1 cellular context compared by ENCODE assay signal in the genomic region with DNA sequence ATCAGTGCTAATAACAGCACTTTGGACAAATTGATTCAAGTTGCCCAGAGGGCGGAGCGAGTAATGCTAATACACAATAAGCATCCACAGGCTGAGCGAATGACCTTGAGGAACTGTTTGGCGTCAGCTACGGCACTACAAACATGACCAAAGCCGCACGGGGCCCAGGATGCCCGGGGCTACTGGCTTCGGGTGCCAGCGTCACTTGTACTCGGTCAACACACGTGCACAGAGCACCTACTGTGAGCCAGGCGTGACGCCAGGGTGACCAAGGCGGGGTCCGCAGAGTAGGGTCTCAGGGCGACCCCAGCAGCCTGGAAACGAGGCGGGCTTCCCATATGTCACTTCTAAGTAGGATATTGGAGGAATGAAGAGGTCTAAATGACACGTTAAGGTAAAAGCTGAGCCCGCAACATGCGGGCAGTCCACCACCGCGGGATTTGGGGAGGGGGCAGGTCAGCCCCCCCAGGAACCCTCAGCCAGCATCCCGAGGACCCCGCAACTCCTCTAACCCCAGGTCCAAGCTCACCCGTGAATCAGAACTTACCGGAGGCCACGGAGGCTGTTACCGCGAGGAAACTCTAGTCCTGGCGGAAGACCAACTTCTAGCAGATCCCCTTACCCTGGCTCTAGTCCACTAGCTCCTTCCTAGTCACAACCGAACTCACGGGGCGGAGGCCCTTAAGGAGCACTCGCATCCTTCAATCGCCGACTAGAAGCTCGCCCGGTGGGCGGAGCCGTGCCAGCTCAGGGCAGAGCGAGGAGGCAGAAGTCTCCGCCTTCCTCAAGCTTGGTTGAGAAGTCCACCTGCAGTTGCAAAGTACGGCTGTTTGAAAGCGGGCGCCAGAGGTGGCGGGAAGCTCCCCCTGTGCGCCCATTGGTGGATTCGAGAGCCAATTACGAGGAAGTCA.
TF ChIP-seq lines count a peak whose summit lies in the region.

A gene with protein sequence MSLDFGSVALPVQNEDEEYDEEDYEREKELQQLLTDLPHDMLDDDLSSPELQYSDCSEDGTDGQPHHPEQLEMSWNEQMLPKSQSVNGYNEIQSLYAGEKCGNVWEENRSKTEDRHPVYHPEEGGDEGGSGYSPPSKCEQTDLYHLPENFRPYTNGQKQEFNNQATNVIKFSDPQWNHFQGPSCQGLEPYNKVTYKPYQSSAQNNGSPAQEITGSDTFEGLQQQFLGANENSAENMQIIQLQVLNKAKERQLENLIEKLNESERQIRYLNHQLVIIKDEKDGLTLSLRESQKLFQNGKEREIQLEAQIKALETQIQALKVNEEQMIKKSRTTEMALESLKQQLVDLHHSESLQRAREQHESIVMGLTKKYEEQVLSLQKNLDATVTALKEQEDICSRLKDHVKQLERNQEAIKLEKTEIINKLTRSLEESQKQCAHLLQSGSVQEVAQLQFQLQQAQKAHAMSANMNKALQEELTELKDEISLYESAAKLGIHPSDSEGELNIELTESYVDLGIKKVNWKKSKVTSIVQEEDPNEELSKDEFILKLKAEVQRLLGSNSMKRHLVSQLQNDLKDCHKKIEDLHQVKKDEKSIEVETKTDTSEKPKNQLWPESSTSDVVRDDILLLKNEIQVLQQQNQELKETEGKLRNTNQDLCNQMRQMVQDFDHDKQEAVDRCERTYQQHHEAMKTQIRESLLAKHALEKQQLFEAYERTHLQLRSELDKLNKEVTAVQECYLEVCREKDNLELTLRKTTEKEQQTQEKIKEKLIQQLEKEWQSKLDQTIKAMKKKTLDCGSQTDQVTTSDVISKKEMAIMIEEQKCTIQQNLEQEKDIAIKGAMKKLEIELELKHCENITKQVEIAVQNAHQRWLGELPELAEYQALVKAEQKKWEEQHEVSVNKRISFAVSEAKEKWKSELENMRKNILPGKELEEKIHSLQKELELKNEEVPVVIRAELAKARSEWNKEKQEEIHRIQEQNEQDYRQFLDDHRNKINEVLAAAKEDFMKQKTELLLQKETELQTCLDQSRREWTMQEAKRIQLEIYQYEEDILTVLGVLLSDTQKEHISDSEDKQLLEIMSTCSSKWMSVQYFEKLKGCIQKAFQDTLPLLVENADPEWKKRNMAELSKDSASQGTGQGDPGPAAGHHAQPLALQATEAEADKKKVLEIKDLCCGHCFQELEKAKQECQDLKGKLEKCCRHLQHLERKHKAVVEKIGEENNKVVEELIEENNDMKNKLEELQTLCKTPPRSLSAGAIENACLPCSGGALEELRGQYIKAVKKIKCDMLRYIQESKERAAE (N-terminal part only) (minus strand): TSS at position 656 of the 911 bp plus-strand sequence. CDS start 5,420 bp downstream, outside the sequence.

TF ChIP-seq in HEK293, 187 proteins besides CTCF, POLR2A, EP300 and RAD21 (continued from another document and continues in another):
- TF ChIP-seq ZNF175 (tag by site-specific recombination; IDR thresholded peaks at IDR 0.05) (no peak), ZNF184 (tag by site-specific recombination; IDR thresholded peaks at IDR 0.05) (no peak), ZNF843 (tag by site-specific recombination; IDR thresholded peaks at IDR 0.05) (no peak), ZNF785 (tag by site-specific recombination; IDR thresholded peaks at IDR 0.05) (no peak), ZNF404 (tag by site-specific recombination; IDR thresholded peaks at IDR 0.05) (no peak), SALL2 (tag by site-specific recombination; IDR thresholded peaks at IDR 0.05; ENCODE audit: borderline replicate concordance) (no peak), ZNF426 (tag by site-specific recombination; IDR thresholded peaks at IDR 0.05) (no peak), GLI2 (tag by site-specific recombination; IDR thresholded peaks at IDR 0.05; ENCODE audit: borderline replicate concordance, low read depth) (no peak), ZNF2 (tag by site-specific recombination; IDR thresholded peaks at IDR 0.05) (no peak), ZSCAN30 (tag by site-specific recombination; IDR thresholded peaks at IDR 0.05) (0 out of 2 replicates have a peak, but pooled peaks have one; percentile 23), ZNF555 (tag by site-specific recombination; conservative IDR thresholded peaks at IDR 0.05) (no peak), ZNF561 (tag by site-specific recombination; IDR thresholded peaks at IDR 0.05; ENCODE audit: borderline replicate concordance) (no peak), ZNF394 (tag by site-specific recombination; IDR thresholded peaks at IDR 0.05; ENCODE audit: borderline replicate concordance) (0 out of 2 replicates have a peak, but pooled peaks have one; percentile 14), FEZF1 (tag by site-specific recombination; IDR thresholded peaks at IDR 0.05) (no peak), ZBTB20 (tag by site-specific recombination; IDR thresholded peaks at IDR 0.05) (peak; percentile 44; the same call in 1 of the 2 replicates), IKZF3 (tag by site-specific recombination; IDR thresholded peaks at IDR 0.05) (no peak), ZNF521 (tag by site-specific recombination; IDR thresholded peaks at IDR 0.05) (no peak), MEIS1 (CRISPR knock-in tag; IDR thresholded peaks at IDR 0.05; ENCODE audit: borderline replicate concordance) (no peak), ZNF311 (tag by site-specific recombination; IDR thresholded peaks at IDR 0.05; ENCODE audit: borderline replicate concordance) (no peak), EGR2 (tag by site-specific recombination; IDR thresholded peaks at IDR 0.05; ENCODE audit: low read depth) (no peak), ZNF626 (tag by site-specific recombination; IDR thresholded peaks at IDR 0.05) (no peak), ZNF214 (tag by site-specific recombination; IDR thresholded peaks at IDR 0.05; ENCODE audit: borderline replicate concordance) (no peak)
- TF ChIP-seq, protein P1, sequence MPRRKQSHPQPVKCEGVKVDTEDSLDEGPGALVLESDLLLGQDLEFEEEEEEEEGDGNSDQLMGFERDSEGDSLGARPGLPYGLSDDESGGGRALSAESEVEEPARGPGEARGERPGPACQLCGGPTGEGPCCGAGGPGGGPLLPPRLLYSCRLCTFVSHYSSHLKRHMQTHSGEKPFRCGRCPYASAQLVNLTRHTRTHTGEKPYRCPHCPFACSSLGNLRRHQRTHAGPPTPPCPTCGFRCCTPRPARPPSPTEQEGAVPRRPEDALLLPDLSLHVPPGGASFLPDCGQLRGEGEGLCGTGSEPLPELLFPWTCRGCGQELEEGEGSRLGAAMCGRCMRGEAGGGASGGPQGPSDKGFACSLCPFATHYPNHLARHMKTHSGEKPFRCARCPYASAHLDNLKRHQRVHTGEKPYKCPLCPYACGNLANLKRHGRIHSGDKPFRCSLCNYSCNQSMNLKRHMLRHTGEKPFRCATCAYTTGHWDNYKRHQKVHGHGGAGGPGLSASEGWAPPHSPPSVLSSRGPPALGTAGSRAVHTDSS (tag by site-specific recombination; IDR thresholded peaks at IDR 0.05), result no peak
- TF ChIP-seq, protein P2, sequence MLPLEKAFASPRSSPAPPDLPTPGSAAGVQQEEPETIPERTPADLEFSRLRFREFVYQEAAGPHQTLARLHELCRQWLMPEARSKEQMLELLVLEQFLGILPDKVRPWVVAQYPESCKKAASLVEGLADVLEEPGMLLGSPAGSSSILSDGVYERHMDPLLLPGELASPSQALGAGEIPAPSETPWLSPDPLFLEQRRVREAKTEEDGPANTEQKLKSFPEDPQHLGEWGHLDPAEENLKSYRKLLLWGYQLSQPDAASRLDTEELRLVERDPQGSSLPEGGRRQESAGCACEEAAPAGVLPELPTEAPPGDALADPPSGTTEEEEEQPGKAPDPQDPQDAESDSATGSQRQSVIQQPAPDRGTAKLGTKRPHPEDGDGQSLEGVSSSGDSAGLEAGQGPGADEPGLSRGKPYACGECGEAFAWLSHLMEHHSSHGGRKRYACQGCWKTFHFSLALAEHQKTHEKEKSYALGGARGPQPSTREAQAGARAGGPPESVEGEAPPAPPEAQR (tag by site-specific recombination; IDR thresholded peaks at IDR 0.05), result no peak
- TF ChIP-seq, protein P3, sequence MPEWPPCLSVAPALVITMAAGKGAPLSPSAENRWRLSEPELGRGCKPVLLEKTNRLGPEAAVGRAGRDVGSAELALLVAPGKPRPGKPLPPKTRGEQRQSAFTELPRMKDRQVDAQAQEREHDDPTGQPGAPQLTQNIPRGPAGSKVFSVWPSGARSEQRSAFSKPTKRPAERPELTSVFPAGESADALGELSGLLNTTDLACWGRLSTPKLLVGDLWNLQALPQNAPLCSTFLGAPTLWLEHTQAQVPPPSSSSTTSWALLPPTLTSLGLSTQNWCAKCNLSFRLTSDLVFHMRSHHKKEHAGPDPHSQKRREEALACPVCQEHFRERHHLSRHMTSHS (tag by site-specific recombination; IDR thresholded peaks at IDR 0.05), result no peak
- TF ChIP-seq, protein P4, sequence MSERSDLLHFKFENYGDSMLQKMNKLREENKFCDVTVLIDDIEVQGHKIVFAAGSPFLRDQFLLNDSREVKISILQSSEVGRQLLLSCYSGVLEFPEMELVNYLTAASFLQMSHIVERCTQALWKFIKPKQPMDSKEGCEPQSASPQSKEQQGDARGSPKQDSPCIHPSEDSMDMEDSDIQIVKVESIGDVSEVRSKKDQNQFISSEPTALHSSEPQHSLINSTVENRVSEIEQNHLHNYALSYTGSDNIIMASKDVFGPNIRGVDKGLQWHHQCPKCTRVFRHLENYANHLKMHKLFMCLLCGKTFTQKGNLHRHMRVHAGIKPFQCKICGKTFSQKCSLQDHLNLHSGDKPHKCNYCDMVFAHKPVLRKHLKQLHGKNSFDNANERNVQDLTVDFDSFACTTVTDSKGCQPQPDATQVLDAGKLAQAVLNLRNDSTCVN (tag by site-specific recombination; optimal IDR thresholded peaks at IDR 0.05), result peak; percentile 22
- TF ChIP-seq, protein P5, sequence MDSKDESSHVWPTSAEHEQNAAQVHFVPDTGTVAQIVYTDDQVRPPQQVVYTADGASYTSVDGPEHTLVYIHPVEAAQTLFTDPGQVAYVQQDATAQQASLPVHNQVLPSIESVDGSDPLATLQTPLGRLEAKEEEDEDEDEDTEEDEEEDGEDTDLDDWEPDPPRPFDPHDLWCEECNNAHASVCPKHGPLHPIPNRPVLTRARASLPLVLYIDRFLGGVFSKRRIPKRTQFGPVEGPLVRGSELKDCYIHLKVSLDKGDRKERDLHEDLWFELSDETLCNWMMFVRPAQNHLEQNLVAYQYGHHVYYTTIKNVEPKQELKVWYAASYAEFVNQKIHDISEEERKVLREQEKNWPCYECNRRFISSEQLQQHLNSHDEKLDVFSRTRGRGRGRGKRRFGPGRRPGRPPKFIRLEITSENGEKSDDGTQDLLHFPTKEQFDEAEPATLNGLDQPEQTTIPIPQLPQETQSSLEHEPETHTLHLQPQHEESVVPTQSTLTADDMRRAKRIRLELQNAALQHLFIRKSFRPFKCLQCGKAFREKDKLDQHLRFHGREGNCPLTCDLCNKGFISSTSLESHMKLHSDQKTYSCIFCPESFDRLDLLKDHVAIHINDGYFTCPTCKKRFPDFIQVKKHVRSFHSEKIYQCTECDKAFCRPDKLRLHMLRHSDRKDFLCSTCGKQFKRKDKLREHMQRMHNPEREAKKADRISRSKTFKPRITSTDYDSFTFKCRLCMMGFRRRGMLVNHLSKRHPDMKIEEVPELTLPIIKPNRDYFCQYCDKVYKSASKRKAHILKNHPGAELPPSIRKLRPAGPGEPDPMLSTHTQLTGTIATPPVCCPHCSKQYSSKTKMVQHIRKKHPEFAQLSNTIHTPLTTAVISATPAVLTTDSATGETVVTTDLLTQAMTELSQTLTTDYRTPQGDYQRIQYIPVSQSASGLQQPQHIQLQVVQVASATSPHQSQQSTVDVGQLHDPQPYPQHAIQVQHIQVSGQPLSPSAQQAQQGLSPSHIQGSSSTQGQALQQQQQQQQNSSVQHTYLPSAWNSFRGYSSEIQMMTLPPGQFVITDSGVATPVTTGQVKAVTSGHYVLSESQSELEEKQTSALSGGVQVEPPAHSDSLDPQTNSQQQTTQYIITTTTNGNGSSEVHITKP (tag by site-specific recombination; IDR thresholded peaks at IDR 0.05), result peak; percentile 97
- TF ChIP-seq, protein P6, sequence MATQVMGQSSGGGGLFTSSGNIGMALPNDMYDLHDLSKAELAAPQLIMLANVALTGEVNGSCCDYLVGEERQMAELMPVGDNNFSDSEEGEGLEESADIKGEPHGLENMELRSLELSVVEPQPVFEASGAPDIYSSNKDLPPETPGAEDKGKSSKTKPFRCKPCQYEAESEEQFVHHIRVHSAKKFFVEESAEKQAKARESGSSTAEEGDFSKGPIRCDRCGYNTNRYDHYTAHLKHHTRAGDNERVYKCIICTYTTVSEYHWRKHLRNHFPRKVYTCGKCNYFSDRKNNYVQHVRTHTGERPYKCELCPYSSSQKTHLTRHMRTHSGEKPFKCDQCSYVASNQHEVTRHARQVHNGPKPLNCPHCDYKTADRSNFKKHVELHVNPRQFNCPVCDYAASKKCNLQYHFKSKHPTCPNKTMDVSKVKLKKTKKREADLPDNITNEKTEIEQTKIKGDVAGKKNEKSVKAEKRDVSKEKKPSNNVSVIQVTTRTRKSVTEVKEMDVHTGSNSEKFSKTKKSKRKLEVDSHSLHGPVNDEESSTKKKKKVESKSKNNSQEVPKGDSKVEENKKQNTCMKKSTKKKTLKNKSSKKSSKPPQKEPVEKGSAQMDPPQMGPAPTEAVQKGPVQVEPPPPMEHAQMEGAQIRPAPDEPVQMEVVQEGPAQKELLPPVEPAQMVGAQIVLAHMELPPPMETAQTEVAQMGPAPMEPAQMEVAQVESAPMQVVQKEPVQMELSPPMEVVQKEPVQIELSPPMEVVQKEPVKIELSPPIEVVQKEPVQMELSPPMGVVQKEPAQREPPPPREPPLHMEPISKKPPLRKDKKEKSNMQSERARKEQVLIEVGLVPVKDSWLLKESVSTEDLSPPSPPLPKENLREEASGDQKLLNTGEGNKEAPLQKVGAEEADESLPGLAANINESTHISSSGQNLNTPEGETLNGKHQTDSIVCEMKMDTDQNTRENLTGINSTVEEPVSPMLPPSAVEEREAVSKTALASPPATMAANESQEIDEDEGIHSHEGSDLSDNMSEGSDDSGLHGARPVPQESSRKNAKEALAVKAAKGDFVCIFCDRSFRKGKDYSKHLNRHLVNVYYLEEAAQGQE (tag by site-specific recombination; IDR thresholded peaks at IDR 0.05), result no peak
- TF ChIP-seq, protein P7, sequence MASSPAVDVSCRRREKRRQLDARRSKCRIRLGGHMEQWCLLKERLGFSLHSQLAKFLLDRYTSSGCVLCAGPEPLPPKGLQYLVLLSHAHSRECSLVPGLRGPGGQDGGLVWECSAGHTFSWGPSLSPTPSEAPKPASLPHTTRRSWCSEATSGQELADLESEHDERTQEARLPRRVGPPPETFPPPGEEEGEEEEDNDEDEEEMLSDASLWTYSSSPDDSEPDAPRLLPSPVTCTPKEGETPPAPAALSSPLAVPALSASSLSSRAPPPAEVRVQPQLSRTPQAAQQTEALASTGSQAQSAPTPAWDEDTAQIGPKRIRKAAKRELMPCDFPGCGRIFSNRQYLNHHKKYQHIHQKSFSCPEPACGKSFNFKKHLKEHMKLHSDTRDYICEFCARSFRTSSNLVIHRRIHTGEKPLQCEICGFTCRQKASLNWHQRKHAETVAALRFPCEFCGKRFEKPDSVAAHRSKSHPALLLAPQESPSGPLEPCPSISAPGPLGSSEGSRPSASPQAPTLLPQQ (tag by site-specific recombination; IDR thresholded peaks at IDR 0.05), result no peak
- TF ChIP-seq, protein P8, sequence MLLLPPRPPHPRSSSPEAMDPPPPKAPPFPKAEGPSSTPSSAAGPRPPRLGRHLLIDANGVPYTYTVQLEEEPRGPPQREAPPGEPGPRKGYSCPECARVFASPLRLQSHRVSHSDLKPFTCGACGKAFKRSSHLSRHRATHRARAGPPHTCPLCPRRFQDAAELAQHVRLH (tag by site-specific recombination; IDR thresholded peaks at IDR 0.05), result no peak
